19 cellular contexts compared by ENCODE assay signal in the genomic region with DNA sequence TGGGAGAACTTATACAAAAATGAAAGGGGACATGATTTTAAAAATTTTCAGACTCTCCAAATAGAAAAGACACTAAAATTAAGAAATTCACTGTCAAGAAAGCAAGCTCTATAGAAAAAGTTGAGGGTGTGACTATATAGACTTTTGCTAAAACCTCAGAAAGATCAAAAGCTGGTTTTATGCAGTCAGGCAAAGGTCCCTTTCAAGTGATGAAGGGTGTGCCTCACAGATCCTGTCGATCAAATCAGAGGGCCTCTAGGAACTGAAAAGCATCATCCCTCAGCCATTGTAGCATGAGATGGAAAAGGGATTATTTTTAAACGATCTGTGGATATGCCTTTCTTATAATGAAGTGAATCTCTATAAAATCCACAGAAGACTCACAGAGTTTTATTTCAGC.
DNase-seq lines count a peak whose midpoint lies in the region; ATAC-seq and TF ChIP-seq lines count a peak whose summit lies in the region.
"Had no signal": no experiment of that assay in that cellular context is flagged by ENCODE, and none has a peak within 500 bp of the region (broad histone marks: within the 10 kb centered on the region; RNA-seq: fewer than 3 reads in every experiment).

No MANE protein-coding gene starts in this region.

- no peak overlapping the region for H3K4me3 Mint-ChIP-seq in activated CD4-positive, alpha-beta T cell treated with anti-CD3 and anti-CD28 coated beads for 36 hours
- no peak overlapping the region for H3K4me3 Mint-ChIP-seq in MCF 10A (ENCODE audit: unreplicated experiment)
- H3K4me3 Mint-ChIP-seq in activated T-helper 17 cell treated with anti-CD3 and anti-CD28 coated beads, Interleukin-2, amount 50 U/mL, for 72 hours = peak overlapping the region; percentile 33
- H3K4me3 Mint-ChIP-seq: IgD-negative memory B cell had no signal

- no peaks in the 10 kb centered on the region for H3K9me3 Mint-ChIP-seq in activated CD4-positive, alpha-beta T cell treated with anti-CD3 and anti-CD28 coated beads for 36 hours (ENCODE audit: low read depth)
- no peaks in the 10 kb centered on the region for H3K9me3 Mint-ChIP-seq in MCF 10A (ENCODE audit: unreplicated experiment)
- H3K9me3 Mint-ChIP-seq in activated T-helper 17 cell treated with anti-CD3 and anti-CD28 coated beads, Interleukin-2, amount 50 U/mL, for 72 hours = no peaks in the 10 kb centered on the region
- H3K9me3 Mint-ChIP-seq: IgD-negative memory B cell had no signal

- H3K27ac ChIP-seq in breast epithelium = no peak overlapping the region
- H3K27ac ChIP-seq: BLaER1 treated with 17β-estradiol and CSF1 and Interleukin-3, amounts not matched to agents 10 nM and 100 nM; Peyer's patch had no signal

- no peaks in the 10 kb centered on the region for H3K36me3 ChIP-seq in breast epithelium
- H3K36me3 ChIP-seq: BLaER1 treated with 17β-estradiol and CSF1 and Interleukin-3, amounts not matched to agents 10 nM and 100 nM; Peyer's patch had no signal

- no peak overlapping the region for H3K4me3 ChIP-seq in breast epithelium
- H3K4me3 ChIP-seq in foreskin fibroblast (ENCODE audit: low read depth in 1 of 2, low read length in 2 of 2) = no peak overlapping the region
- H3K4me3 ChIP-seq: BLaER1 treated with 17β-estradiol and CSF1 and Interleukin-3, amounts not matched to agents 10 nM and 100 nM; Peyer's patch had no signal

- TF ChIP-seq CTCF in MCF 10A (IDR thresholded peaks at IDR 0.05; ENCODE audit: unreplicated experiment) (no peak), breast epithelium (IDR thresholded peaks at IDR 0.05) (no peak), foreskin fibroblast (IDR thresholded peaks at IDR 0.05; ENCODE audit: low read depth, low read length) (no peak)

- CTCF ChIA-PET in activated CD4-positive, alpha-beta T cell treated with anti-CD3 and anti-CD28 coated beads for 36 hours (lab: Charles Lee) = no interaction called here
- CTCF ChIA-PET in MCF 10A (lab: Yijun Ruan, JAX) = interaction anchor here (1.2 to 1.7 kb wide), 2 partner anchors 83 to 122 kb away, joined by 3 to 6 read pairs; no protein-coding TSS in a partner anchor

- ATAC-seq in activated CD4-positive, alpha-beta T cell treated with anti-CD3 and anti-CD28 coated beads for 36 hours = peak; percentile 63
- peak; percentile 42 for ATAC-seq in activated T-helper 17 cell treated with anti-CD3 and anti-CD28 coated beads, Interleukin-2, amount 50 U/mL, for 72 hours (replicated peaks)

- no peaks in the 10 kb centered on the region for H3K27me3 ChIP-seq in breast epithelium
- H3K27me3 ChIP-seq: BLaER1 treated with 17β-estradiol and CSF1 and Interleukin-3, amounts not matched to agents 10 nM and 100 nM; Peyer's patch had no signal

- no peak for TF ChIP-seq POLR2A in breast epithelium (IDR thresholded peaks at IDR 0.05)

- H3K4me1 Mint-ChIP-seq in activated CD4-positive, alpha-beta T cell treated with anti-CD3 and anti-CD28 coated beads for 36 hours = peaks cover 27% of the 10 kb centered on the region
- peaks cover 12% of the 10 kb centered on the region for H3K4me1 Mint-ChIP-seq in MCF 10A (ENCODE audit: insufficient read depth, unreplicated experiment)
- peaks cover 11% of the 10 kb centered on the region for H3K4me1 Mint-ChIP-seq in activated T-helper 17 cell treated with anti-CD3 and anti-CD28 coated beads, Interleukin-2, amount 50 U/mL, for 72 hours
- H3K4me1 Mint-ChIP-seq: IgD-negative memory B cell had no signal

- BruUV-seq in MCF 10A (replicated peaks; lab: Mats Ljungman, UMichigan) = no TSS peak

- no peak overlapping the region for H3K27ac Mint-ChIP-seq in activated CD4-positive, alpha-beta T cell treated with anti-CD3 and anti-CD28 coated beads for 36 hours
- H3K27ac Mint-ChIP-seq in MCF 10A (ENCODE audit: low read depth, unreplicated experiment) = peak overlapping the region; percentile 94
- H3K27ac Mint-ChIP-seq in activated T-helper 17 cell treated with anti-CD3 and anti-CD28 coated beads, Interleukin-2, amount 50 U/mL, for 72 hours = peak overlapping the region; percentile 21
- H3K27ac Mint-ChIP-seq: IgD-negative memory B cell had no signal

- H3K27me3 Mint-ChIP-seq in activated CD4-positive, alpha-beta T cell treated with anti-CD3 and anti-CD28 coated beads for 36 hours = no peaks in the 10 kb centered on the region
- no peaks in the 10 kb centered on the region for H3K27me3 Mint-ChIP-seq in MCF 10A (ENCODE audit: insufficient read depth, unreplicated experiment)
- no peaks in the 10 kb centered on the region for H3K27me3 Mint-ChIP-seq in activated T-helper 17 cell treated with anti-CD3 and anti-CD28 coated beads, Interleukin-2, amount 50 U/mL, for 72 hours

- H3K4me1 ChIP-seq in breast epithelium = no peaks in the 10 kb centered on the region
- H3K4me1 ChIP-seq: Peyer's patch had no signal

- no peak for DNase-seq in activated CD4-positive, alpha-beta T cell treated with anti-CD3 and anti-CD28 coated beads for 36 hours
- no peak for DNase-seq in activated CD4-positive, alpha-beta T cell treated with anti-CD3 and anti-CD28 coated beads, Interleukin-2, amount 50 U/mL, for 4 hours
- DNase-seq in MCF 10A (ENCODE audit: unreplicated experiment) = no peak
- no peak for DNase-seq in breast epithelium (ENCODE audit: low spot score in 2 of 2)
- DNase-seq in OCI-M2 (lab: John Stamatoyannopoulos, UW; ENCODE audit: unreplicated experiment) = no peak
- no peak for DNase-seq in foreskin fibroblast
- DNase-seq: 8988T, DMS79, Karpas-422, NCI-H1694, NCI-H2081, NCI-H2171, NCI-H345, NCI-H524, NCI-H774, Peyer's patch had no signal

- POLR2A ChIA-PET in activated CD4-positive, alpha-beta T cell treated with anti-CD3 and anti-CD28 coated beads for 36 hours (lab: Charles Lee) = no interaction called here
- POLR2A ChIA-PET in MCF 10A (lab: Yijun Ruan, JAX) = interaction anchor here (0.6 to 2.9 kb wide), 5 partner anchors 10 to 114 kb away, joined by 3 to 23 read pairs (median 3); no protein-coding TSS in a partner anchor

- H3K9me3 ChIP-seq in breast epithelium = no peaks in the 10 kb centered on the region
- H3K9me3 ChIP-seq: BLaER1 treated with 17β-estradiol and CSF1 and Interleukin-3, amounts not matched to agents 10 nM and 100 nM; Peyer's patch had no signal

- intact Hi-C loops in activated CD4-positive, alpha-beta T cell treated with anti-CD3 and anti-CD28 coated beads for 36 hours (cut with DNase I, micrococcal nuclease) = no loop called here
- intact Hi-C loops in MCF 10A (cut with micrococcal nuclease) (no loop called here), breast epithelium (cut with DNase I; ENCODE audit: low total_unique reads) (no loop called here)

- no peaks in the 10 kb centered on the region for H3K36me3 Mint-ChIP-seq in activated CD4-positive, alpha-beta T cell treated with anti-CD3 and anti-CD28 coated beads for 36 hours (ENCODE audit: low read depth)
- peaks cover 6% of the 10 kb centered on the region for H3K36me3 Mint-ChIP-seq in MCF 10A (ENCODE audit: insufficient read depth, unreplicated experiment)
- no peaks in the 10 kb centered on the region for H3K36me3 Mint-ChIP-seq in activated T-helper 17 cell treated with anti-CD3 and anti-CD28 coated beads, Interleukin-2, amount 50 U/mL, for 72 hours (ENCODE audit: low read depth)
- H3K36me3 Mint-ChIP-seq: IgD-negative memory B cell had no signal
